In the genomic region with DNA sequence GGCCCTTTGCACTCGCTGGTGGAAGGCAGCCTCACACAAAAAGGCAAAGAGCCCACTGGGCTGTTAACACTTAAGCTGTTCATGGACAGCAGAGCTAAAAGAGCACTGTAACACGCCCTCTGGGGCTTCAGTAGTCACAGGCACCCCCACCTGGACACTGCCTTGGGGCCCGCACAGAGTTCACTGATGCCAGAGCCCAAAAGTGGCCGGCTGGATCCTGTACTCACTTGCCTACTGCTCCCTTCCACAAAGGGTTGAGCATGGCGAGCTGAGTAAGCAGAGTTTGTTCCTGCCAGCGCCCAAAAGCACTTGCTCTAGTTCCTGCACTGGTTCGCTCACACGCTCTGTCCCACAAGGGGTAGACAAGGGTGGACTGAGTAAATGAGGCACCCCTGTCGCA, we compare ENCODE assay signal across 10 cellular contexts.
"Had no signal": no experiment of that assay in that cellular context is flagged by ENCODE, and none has a peak within 500 bp of the region (broad histone marks: within the 10 kb centered on the region; RNA-seq: fewer than 3 reads in every experiment).

No MANE protein-coding gene starts in this region.

- H3K4me1 ChIP-seq: foreskin keratinocyte, vagina had no signal

- H3K36me3 ChIP-seq: brain microvascular endothelial cell, vagina had no signal

- H3K4me3 ChIP-seq: hepatocyte, tibial nerve, vagina had no signal

- H3K27me3 ChIP-seq: brain microvascular endothelial cell, foreskin keratinocyte, hepatocyte, tibial nerve, vagina had no signal

- H3K9me3 ChIP-seq: tibial nerve, vagina had no signal

- H3K27ac ChIP-seq: brain microvascular endothelial cell, foreskin keratinocyte, hepatocyte, tibial nerve, vagina had no signal

- ATAC-seq: activated CD4-positive, CD25-positive, alpha-beta regulatory T cell treated with anti-CD3 and anti-CD28 coated beads, Interleukin-2, amount 50 U/mL, for 24 hours; foreskin keratinocyte; stimulated activated effector memory CD8-positive, alpha-beta T cell treated with anti-CD3 and anti-CD28 coated beads, Interleukin-12 subunit alpha, Interleukin-12 subunit beta, amount 100 ng/mL, for 72 hours had no signal

- DNase-seq: brain microvascular endothelial cell, foreskin keratinocyte, mammary epithelial cell, small intestine, T-helper 2 cell had no signal
